In genomic region chr1:46262508-46262907, GRCh38 we compare ENCODE assay signal across 27 cellular contexts. TPM values are rescaled to one million over a fixed set of nuclear protein-coding genes. Genes with fewer than 3 reads are reported as not detected.
"Had no signal": no experiment of that assay in that cellular context is flagged by ENCODE, and none has a peak within 500 bp of the region (broad histone marks: within the 10 kb centered on the region; RNA-seq: fewer than 3 reads in every experiment).

No MANE protein-coding gene starts in this region.

- H3K27me3 Mint-ChIP-seq: stimulated activated naive B cell treated with anti-CD40 and anti-IgM and Interleukin-4, amounts not matched to agents 10 μg/mL and 1 μg/mL and 100 μg/mL, for 72 hours; stimulated activated naive CD8-positive, alpha-beta T cell treated with anti-CD3 and anti-CD28 coated beads, Interleukin-15, Interleukin-2, amounts not matched to agents 100 ng/mL and 50 ng/mL, for 24 hours had no signal

- H3K27ac ChIP-seq: neutrophil, pancreas, prostate gland, right atrium auricular region, right lobe of liver, sigmoid colon, stomach, thoracic aorta, thyroid gland, tibial nerve, upper lobe of left lung, vagina had no signal

- ATAC-seq: natural killer cell; pancreas; right lobe of liver; stimulated activated effector memory CD8-positive, alpha-beta T cell treated with anti-CD3 and anti-CD28 coated beads, Interleukin-12 subunit alpha, Interleukin-12 subunit beta, amount 100 ng/mL, for 72 hours; stimulated activated naive B cell treated with anti-CD40 and anti-IgM and Interleukin-4, amounts not matched to agents 10 μg/mL and 1 μg/mL and 100 μg/mL, for 72 hours had no signal

- H3K9me3 Mint-ChIP-seq: natural killer cell; nephron; stimulated activated effector memory CD8-positive, alpha-beta T cell treated with anti-CD3 and anti-CD28 coated beads, Interleukin-12 subunit alpha, Interleukin-12 subunit beta, amount 100 ng/mL, for 72 hours; stimulated activated naive B cell treated with anti-CD40 and anti-IgM and Interleukin-4, amounts not matched to agents 10 μg/mL and 1 μg/mL and 100 μg/mL, for 72 hours; stimulated activated naive CD8-positive, alpha-beta T cell treated with anti-CD3 and anti-CD28 coated beads, Interleukin-15, Interleukin-2, amounts not matched to agents 100 ng/mL and 50 ng/mL, for 24 hours had no signal

- H3K27ac Mint-ChIP-seq: natural killer cell; nephron; stimulated activated effector memory CD8-positive, alpha-beta T cell treated with anti-CD3 and anti-CD28 coated beads, Interleukin-12 subunit alpha, Interleukin-12 subunit beta, amount 100 ng/mL, for 72 hours; stimulated activated naive B cell treated with anti-CD40 and anti-IgM and Interleukin-4, amounts not matched to agents 10 μg/mL and 1 μg/mL and 100 μg/mL, for 72 hours; stimulated activated naive CD8-positive, alpha-beta T cell treated with anti-CD3 and anti-CD28 coated beads, Interleukin-15, Interleukin-2, amounts not matched to agents 100 ng/mL and 50 ng/mL, for 24 hours had no signal

- H3K4me1 Mint-ChIP-seq: natural killer cell; nephron; stimulated activated effector memory CD8-positive, alpha-beta T cell treated with anti-CD3 and anti-CD28 coated beads, Interleukin-12 subunit alpha, Interleukin-12 subunit beta, amount 100 ng/mL, for 72 hours; stimulated activated naive B cell treated with anti-CD40 and anti-IgM and Interleukin-4, amounts not matched to agents 10 μg/mL and 1 μg/mL and 100 μg/mL, for 72 hours had no signal

- H3K27me3 ChIP-seq: neutrophil, pancreas, right atrium auricular region, right lobe of liver, sigmoid colon, stomach, thyroid gland, tibial nerve, upper lobe of left lung, vagina had no signal

- H3K9me3 ChIP-seq: neutrophil, pancreas, prostate gland, right atrium auricular region, right lobe of liver, sigmoid colon, stomach, thoracic aorta, thyroid gland, tibial nerve, upper lobe of left lung, vagina had no signal

- H3K36me3 ChIP-seq: pancreas, prostate gland, right atrium auricular region, right lobe of liver, sigmoid colon, thoracic aorta, thyroid gland, upper lobe of left lung, vagina had no signal

- H3K4me3 ChIP-seq: pancreas, prostate gland, right atrium auricular region, right lobe of liver, sigmoid colon, stomach, thoracic aorta, thyroid gland, tibial nerve, upper lobe of left lung, vagina had no signal

- H3K4me1 ChIP-seq: pancreas, prostate gland, right atrium auricular region, right lobe of liver, sigmoid colon, stomach, thyroid gland, tibial nerve, upper lobe of left lung, vagina had no signal

- H3K36me3 Mint-ChIP-seq: natural killer cell had no signal

- H3K4me3 Mint-ChIP-seq: natural killer cell; nephron; stimulated activated effector memory CD8-positive, alpha-beta T cell treated with anti-CD3 and anti-CD28 coated beads, Interleukin-12 subunit alpha, Interleukin-12 subunit beta, amount 100 ng/mL, for 72 hours; stimulated activated naive B cell treated with anti-CD40 and anti-IgM and Interleukin-4, amounts not matched to agents 10 μg/mL and 1 μg/mL and 100 μg/mL, for 72 hours; stimulated activated naive CD8-positive, alpha-beta T cell treated with anti-CD3 and anti-CD28 coated beads, Interleukin-15, Interleukin-2, amounts not matched to agents 100 ng/mL and 50 ng/mL, for 24 hours had no signal

- DNase-seq: natural killer cell; nucleus accumbens; pancreas; retina; right lobe of liver; sigmoid colon; small intestine; stimulated activated CD4-positive, alpha-beta T cell treated with anti-CD3 and anti-CD28 coated beads, Interleukin-15, amount 100 ng/mL, for 24 hours; stimulated activated CD4-positive, alpha-beta T cell treated with anti-CD3 and anti-CD28 coated beads, Interleukin-2, amount 100 ng/mL, for 24 hours; stimulated activated CD4-positive, alpha-beta T cell treated with anti-CD3 and anti-CD28 coated beads, Interleukin-2, amount 100 ng/mL, for 48 hours; stimulated activated CD4-positive, alpha-beta T cell treated with anti-CD3 and anti-CD28 coated beads, Interleukin-4, amount 100 ng/mL, for 24 hours; stimulated activated naive B cell treated with anti-CD40 and anti-IgM and Interleukin-4, amounts not matched to agents 10 μg/mL and 1 μg/mL and 100 μg/mL, for 72 hours; stimulated activated naive CD4-positive, alpha-beta T cell treated with Interleukin-2 at 50 U/mL for 16 hours; stomach; thyroid gland; trophoblast cell; upper lobe of left lung had no signal

RNA-seq across cellular contexts. Expression of gene RAD54L, which starts 14.9 kb away (rescaled TPM):
- total RNA-seq: right atrium auricular region, sigmoid colon had no signal

RNA-seq across cellular contexts. Expression of gene LURAP1, which starts 59.4 kb away (rescaled TPM):
- total RNA-seq: natural killer cell had no signal
- polyA plus RNA-seq: neural cell had no signal
